Comparison of ENCODE assay signal across 10 cellular contexts in genomic region chr13:91817250-91817649, GRCh38.
A peak's percentile ranks its signal among the peaks of the same experiment; 100 is the strongest.
DNase-seq lines count a peak whose midpoint lies in the region; ATAC-seq and TF ChIP-seq lines count a peak whose summit lies in the region.
"Had no signal": no experiment of that assay in that cellular context is flagged by ENCODE, and none has a peak within 500 bp of the region (broad histone marks: within the 10 kb centered on the region; RNA-seq: fewer than 3 reads in every experiment).

No MANE protein-coding gene starts in this region.

- no peaks in the 10 kb centered on the region for H3K27me3 ChIP-seq in left ventricle myocardium inferior (ENCODE audit: low read depth)
- H3K27me3 ChIP-seq in body of pancreas = no peaks in the 10 kb centered on the region
- H3K27me3 ChIP-seq in gastrocnemius medialis = no peaks in the 10 kb centered on the region
- H3K27me3 ChIP-seq: BLaER1 had no signal

- H3K4me3 ChIP-seq in left ventricle myocardium inferior = no peak overlapping the region
- H3K4me3 ChIP-seq in fibroblast of pulmonary artery (replicated peaks; ENCODE audit: low read depth, low read length) = no peak overlapping the region
- H3K4me3 ChIP-seq in body of pancreas = no peak overlapping the region
- no peak overlapping the region for H3K4me3 ChIP-seq in gastrocnemius medialis
- H3K4me3 ChIP-seq: BLaER1 had no signal

- no peak for TF ChIP-seq POLR2A in body of pancreas (IDR thresholded peaks at IDR 0.05)
- no peak for TF ChIP-seq POLR2A in gastrocnemius medialis (IDR thresholded peaks at IDR 0.05)

- peaks cover 19% of the 10 kb centered on the region for H3K4me1 ChIP-seq in left ventricle myocardium inferior
- H3K4me1 ChIP-seq in body of pancreas = no peaks in the 10 kb centered on the region
- H3K4me1 ChIP-seq in gastrocnemius medialis = peaks cover 0 to 4% of the 10 kb centered on the region in 2 donors
- H3K4me1 ChIP-seq: BLaER1 had no signal

- WGBS in body of pancreas, 2 donors = 36 to 40% methylated on average over 5 of the region's 5 CpGs

- H3K27ac ChIP-seq in left ventricle myocardium inferior (replicated peaks) (no peak overlapping the region), body of pancreas (no peak overlapping the region), gastrocnemius medialis (no peak overlapping the region)
- H3K27ac ChIP-seq: BLaER1 had no signal

- in situ Hi-C loops in gastrocnemius medialis (cut with MboI; ENCODE audit: low sequenced_read_pairs in 4 of 4) = no loop called here

- DNase-seq in left ventricle myocardium inferior (no peak), Right ventricle myocardium superior (no peak), RPMI7951 (ENCODE audit: low read depth) (peak; percentile 1), fibroblast of pulmonary artery (ENCODE audit: low read depth) (peak; percentile 49), body of pancreas (no peak), gastrocnemius medialis (no peak)
- DNase-seq in stimulated activated naive CD4-positive, alpha-beta T cell treated with Interleukin-2 at 50 U/mL for 16 hours (lab: John Stamatoyannopoulos, UW) = no peak

- ATAC-seq in Right ventricle myocardium superior (ENCODE audit: poor library complexity) (no peak), HG03175 (IDR thresholded peaks at IDR 0.05; ENCODE audit: unreplicated experiment) (no peak), body of pancreas (no peak), gastrocnemius medialis (no peak)
- ATAC-seq: HCT116 had no signal

- H3K9me3 ChIP-seq in left ventricle myocardium inferior (replicated peaks) (no peaks in the 10 kb centered on the region), body of pancreas (no peaks in the 10 kb centered on the region), gastrocnemius medialis (no peaks in the 10 kb centered on the region)
- H3K9me3 ChIP-seq: BLaER1 had no signal

- peak; percentile 57 for TF ChIP-seq CTCF in left ventricle myocardium inferior (IDR thresholded peaks at IDR 0.05; ENCODE audit: borderline replicate concordance)
- TF ChIP-seq CTCF in fibroblast of pulmonary artery (IDR thresholded peaks at IDR 0.05; ENCODE audit: low read length, missing control alignments) = peak; percentile 39
- no peak for TF ChIP-seq CTCF in body of pancreas (IDR thresholded peaks at IDR 0.05)
- TF ChIP-seq CTCF in gastrocnemius medialis (IDR thresholded peaks at IDR 0.05 in 4 of 5, conservative IDR thresholded peaks at IDR 0.05 in 1 of 5) = no peak

- H3K36me3 ChIP-seq in left ventricle myocardium inferior (no peaks in the 10 kb centered on the region), body of pancreas (replicated peaks in 1 of 2; ENCODE audit: insufficient read depth in 1 of 2, low read depth in 2 of 2) (no peaks in the 10 kb centered on the region), gastrocnemius medialis (no peaks in the 10 kb centered on the region)
- H3K36me3 ChIP-seq: BLaER1 had no signal

- intact Hi-C loops in left ventricle myocardium inferior (cut with micrococcal nuclease) (no loop called here), Right ventricle myocardium superior (cut with DNase I) (no loop called here), body of pancreas (cut with DNase I) (no loop called here), gastrocnemius medialis (cut with DNase I; ENCODE audit: low total_unique reads) (no loop called here)

Comparison
In these comparisons a context has a peak if more than half of its experiments do, and no peak if none do; other contexts are left out.
1. DNase-seq: peak in RPMI7951 (single experiment) and fibroblast of pulmonary artery (single experiment); none in left ventricle myocardium inferior (single experiment), Right ventricle myocardium superior (single experiment), body of pancreas (0 of 4), stimulated activated naive CD4-positive, alpha-beta T cell treated with Interleukin-2 at 50 U/mL for 16 hours (single experiment) and gastrocnemius medialis (0 of 2).
2. CTCF ChIP-seq: peak in left ventricle myocardium inferior (single experiment) and fibroblast of pulmonary artery (single experiment); none in body of pancreas (0 of 7) and gastrocnemius medialis (0 of 5).